In the genomic region with DNA sequence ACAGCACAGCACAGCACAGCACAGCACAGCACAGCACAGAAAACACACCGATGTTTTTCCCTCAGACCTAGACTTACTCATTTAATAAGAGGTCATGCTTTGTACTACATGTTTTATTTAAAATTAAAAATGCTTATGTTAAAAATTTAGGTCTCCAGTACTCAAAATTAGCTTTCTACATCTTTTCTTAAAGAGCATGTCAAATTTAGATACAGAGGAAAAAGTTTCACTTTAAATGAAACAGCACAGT, we compare ENCODE assay signal across 14 cellular contexts.
DNase-seq lines count a peak whose midpoint lies in the region; ATAC-seq lines count a peak whose summit lies in the region.
"Had no signal": no experiment of that assay in that cellular context is flagged by ENCODE, and none has a peak within 500 bp of the region (broad histone marks: within the 10 kb centered on the region; RNA-seq: fewer than 3 reads in every experiment).

No MANE protein-coding gene starts in this region.

- DNase-seq in activated CD4-positive, alpha-beta memory T cell treated with anti-CD3 and anti-CD28 coated beads, Interleukin-2, amount 10 ng/mL, durations not matched to agents 7 days and 5 days, result no peak
- no peak for DNase-seq in activated CD4-positive, alpha-beta memory T cell treated with anti-CD3 and anti-CD28 coated beads for 36 hours
- no peak for DNase-seq in CD4-positive, CD25-positive, alpha-beta regulatory T cell
- DNase-seq in amniotic epithelial cell (ENCODE audit: low read depth), result peak; percentile 17
- DNase-seq in stimulated activated effector memory CD8-positive, alpha-beta T cell treated with anti-CD3 and anti-CD28 coated beads, Interleukin-12 subunit alpha, Interleukin-12 subunit beta, amount 100 ng/mL, for 72 hours (ENCODE audit: low spot score in 2 of 2), result no peak
- DNase-seq in activated CD4-positive, CD25-positive, alpha-beta regulatory T cell (lab: John Stamatoyannopoulos, UW), result no peak
- DNase-seq in effector CD8-positive, alpha-beta T cell (lab: John Stamatoyannopoulos, UW), result no peak
- DNase-seq: AML-193, DMS53, GF-D8 had no signal

- intact Hi-C loops in activated CD4-positive, alpha-beta memory T cell treated with anti-CD3 and anti-CD28 coated beads for 36 hours (cut with micrococcal nuclease), result loop anchor here (10.0 kb wide), 1 partner anchor 153 kb away; no protein-coding TSS in a partner anchor

- H3K27ac ChIP-seq in CD4-positive, CD25-positive, alpha-beta regulatory T cell (ENCODE audit: insufficient read depth, low read length, poor library complexity, severe bottlenecking), result no peak overlapping the region
- H3K27ac ChIP-seq: 22Rv1, BLaER1 had no signal

- H3K4me1 Mint-ChIP-seq in activated CD4-positive, alpha-beta memory T cell treated with anti-CD3 and anti-CD28 coated beads, Interleukin-2, amount 10 ng/mL, durations not matched to agents 7 days and 5 days, result peaks cover 10% of the 10 kb centered on the region
- peaks cover 3% of the 10 kb centered on the region for H3K4me1 Mint-ChIP-seq in activated CD4-positive, alpha-beta memory T cell treated with anti-CD3 and anti-CD28 coated beads for 36 hours (ENCODE audit: low read depth)
- peaks cover 8 to 22% (median 17%) of the 10 kb centered on the region in 4 donors for H3K4me1 Mint-ChIP-seq in CD4-positive, CD25-positive, alpha-beta regulatory T cell
- no peaks in the 10 kb centered on the region for H3K4me1 Mint-ChIP-seq in stimulated activated effector memory CD8-positive, alpha-beta T cell treated with anti-CD3 and anti-CD28 coated beads, Interleukin-12 subunit alpha, Interleukin-12 subunit beta, amount 100 ng/mL, for 72 hours

- no peaks in the 10 kb centered on the region for H3K9me3 Mint-ChIP-seq in activated CD4-positive, alpha-beta memory T cell treated with anti-CD3 and anti-CD28 coated beads, Interleukin-2, amount 10 ng/mL, durations not matched to agents 7 days and 5 days
- no peaks in the 10 kb centered on the region for H3K9me3 Mint-ChIP-seq in activated CD4-positive, alpha-beta memory T cell treated with anti-CD3 and anti-CD28 coated beads for 36 hours
- H3K9me3 Mint-ChIP-seq in CD4-positive, CD25-positive, alpha-beta regulatory T cell, result no peaks in the 10 kb centered on the region
- no peaks in the 10 kb centered on the region for H3K9me3 Mint-ChIP-seq in stimulated activated effector memory CD8-positive, alpha-beta T cell treated with anti-CD3 and anti-CD28 coated beads, Interleukin-12 subunit alpha, Interleukin-12 subunit beta, amount 100 ng/mL, for 72 hours

- no peak overlapping the region for H3K4me3 ChIP-seq in CD4-positive, CD25-positive, alpha-beta regulatory T cell (ENCODE audit: low read depth, low read length)
- H3K4me3 ChIP-seq: BLaER1, HAP-1 had no signal

- peaks cover 13% of the 10 kb centered on the region for H3K36me3 Mint-ChIP-seq in activated CD4-positive, alpha-beta memory T cell treated with anti-CD3 and anti-CD28 coated beads, Interleukin-2, amount 10 ng/mL, durations not matched to agents 7 days and 5 days (ENCODE audit: low read depth)
- peaks cover 16% of the 10 kb centered on the region for H3K36me3 Mint-ChIP-seq in activated CD4-positive, alpha-beta memory T cell treated with anti-CD3 and anti-CD28 coated beads for 36 hours
- H3K36me3 Mint-ChIP-seq in CD4-positive, CD25-positive, alpha-beta regulatory T cell, result peaks cover 19% of the 10 kb centered on the region
- H3K36me3 Mint-ChIP-seq in stimulated activated effector memory CD8-positive, alpha-beta T cell treated with anti-CD3 and anti-CD28 coated beads, Interleukin-12 subunit alpha, Interleukin-12 subunit beta, amount 100 ng/mL, for 72 hours, result peaks cover 69% of the 10 kb centered on the region

- peaks cover 15% of the 10 kb centered on the region for H3K36me3 ChIP-seq in CD4-positive, CD25-positive, alpha-beta regulatory T cell (ENCODE audit: control insufficient read depth, insufficient read depth, low read length)

- H3K27me3 Mint-ChIP-seq in activated CD4-positive, alpha-beta memory T cell treated with anti-CD3 and anti-CD28 coated beads, Interleukin-2, amount 10 ng/mL, durations not matched to agents 7 days and 5 days, result no peaks in the 10 kb centered on the region
- no peaks in the 10 kb centered on the region for H3K27me3 Mint-ChIP-seq in activated CD4-positive, alpha-beta memory T cell treated with anti-CD3 and anti-CD28 coated beads for 36 hours
- H3K27me3 Mint-ChIP-seq in CD4-positive, CD25-positive, alpha-beta regulatory T cell, result no peaks in the 10 kb centered on the region

- CTCF ChIA-PET in activated CD4-positive, alpha-beta memory T cell treated with anti-CD3 and anti-CD28 coated beads, Interleukin-2, amount 10 ng/mL, durations not matched to agents 7 days and 5 days (lab: Charles Lee), result interaction anchor here (0.7 kb wide), 1 partner anchor 20 kb away, joined by 3 read pairs; no protein-coding TSS in a partner anchor
- CTCF ChIA-PET in activated CD4-positive, alpha-beta memory T cell treated with anti-CD3 and anti-CD28 coated beads for 36 hours (lab: Charles Lee), result interaction anchor here (1.3 kb wide), 1 partner anchor 154 kb away, joined by 4 read pairs; no protein-coding TSS in a partner anchor

- POLR2A ChIA-PET in activated CD4-positive, alpha-beta memory T cell treated with anti-CD3 and anti-CD28 coated beads, Interleukin-2, amount 10 ng/mL, durations not matched to agents 7 days and 5 days (lab: Charles Lee), result no interaction called here
- POLR2A ChIA-PET in activated CD4-positive, alpha-beta memory T cell treated with anti-CD3 and anti-CD28 coated beads for 36 hours (lab: Charles Lee), result interaction anchor here (0.6 kb wide), 1 partner anchor 137 kb away, joined by 3 read pairs; no protein-coding TSS in a partner anchor

- no peaks in the 10 kb centered on the region for H3K9me3 ChIP-seq in CD4-positive, CD25-positive, alpha-beta regulatory T cell (ENCODE audit: control insufficient read depth in 2 of 2, low read length in 2 of 2)
- H3K9me3 ChIP-seq: BLaER1, HAP-1 had no signal

- no peaks in the 10 kb centered on the region for H3K4me1 ChIP-seq in CD4-positive, CD25-positive, alpha-beta regulatory T cell (ENCODE audit: control insufficient read depth, insufficient read depth, low read length, poor library complexity, severe bottlenecking)
- H3K4me1 ChIP-seq: HAP-1 had no signal

- no peak overlapping the region for H3K4me3 Mint-ChIP-seq in activated CD4-positive, alpha-beta memory T cell treated with anti-CD3 and anti-CD28 coated beads, Interleukin-2, amount 10 ng/mL, durations not matched to agents 7 days and 5 days
- H3K4me3 Mint-ChIP-seq in activated CD4-positive, alpha-beta memory T cell treated with anti-CD3 and anti-CD28 coated beads for 36 hours, result no peak overlapping the region
- H3K4me3 Mint-ChIP-seq in CD4-positive, CD25-positive, alpha-beta regulatory T cell, result no peak overlapping the region
- no peak overlapping the region for H3K4me3 Mint-ChIP-seq in stimulated activated effector memory CD8-positive, alpha-beta T cell treated with anti-CD3 and anti-CD28 coated beads, Interleukin-12 subunit alpha, Interleukin-12 subunit beta, amount 100 ng/mL, for 72 hours

- no peaks in the 10 kb centered on the region for H3K27me3 ChIP-seq in CD4-positive, CD25-positive, alpha-beta regulatory T cell (ENCODE audit: control insufficient read depth, insufficient read depth, low read length)
- H3K27me3 ChIP-seq: BLaER1 had no signal

- ATAC-seq in CD4-positive, CD25-positive, alpha-beta regulatory T cell (ENCODE audit: low read depth in 2 of 2), result no peak
- ATAC-seq in stimulated activated effector memory CD8-positive, alpha-beta T cell treated with anti-CD3 and anti-CD28 coated beads, Interleukin-12 subunit alpha, Interleukin-12 subunit beta, amount 100 ng/mL, for 72 hours, result no peak
- ATAC-seq: HepG2 had no signal

- peak overlapping the region; percentile 5 for H3K27ac Mint-ChIP-seq in activated CD4-positive, alpha-beta memory T cell treated with anti-CD3 and anti-CD28 coated beads, Interleukin-2, amount 10 ng/mL, durations not matched to agents 7 days and 5 days
- H3K27ac Mint-ChIP-seq in activated CD4-positive, alpha-beta memory T cell treated with anti-CD3 and anti-CD28 coated beads for 36 hours, result no peak overlapping the region
- H3K27ac Mint-ChIP-seq in CD4-positive, CD25-positive, alpha-beta regulatory T cell, result peak overlapping the region in 2 of 3 donors; percentile 60 to 71
- H3K27ac Mint-ChIP-seq in stimulated activated effector memory CD8-positive, alpha-beta T cell treated with anti-CD3 and anti-CD28 coated beads, Interleukin-12 subunit alpha, Interleukin-12 subunit beta, amount 100 ng/mL, for 72 hours, result peak overlapping the region; percentile 61
